ENCODE assay signal across 19 cellular contexts in the genomic region with DNA sequence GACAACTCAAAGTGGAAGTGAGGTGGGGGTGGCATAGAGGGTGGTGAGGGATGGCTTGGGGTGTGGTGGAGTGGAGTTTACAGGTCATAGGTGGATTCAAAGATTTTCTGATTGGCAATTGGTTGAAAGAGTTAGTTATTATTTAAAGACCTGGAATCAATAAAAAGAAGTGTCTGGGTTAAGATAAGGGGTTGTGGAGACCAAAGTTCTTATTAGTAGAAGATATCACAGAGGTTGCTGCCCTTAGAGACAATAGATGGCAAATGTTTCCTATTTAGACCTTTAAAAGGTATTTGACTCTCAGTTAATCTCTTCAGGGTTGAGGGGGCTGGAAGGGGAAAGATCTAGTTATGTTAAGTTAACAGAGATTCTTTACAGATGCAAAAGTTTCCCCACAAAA.
"Had no signal": no experiment of that assay in that cellular context is flagged by ENCODE, and none has a peak within 500 bp of the region (broad histone marks: within the 10 kb centered on the region; RNA-seq: fewer than 3 reads in every experiment).

No MANE protein-coding gene starts in this region.

- H3K27ac Mint-ChIP-seq: naive thymus-derived CD8-positive, alpha-beta T cell had no signal

- H3K36me3 ChIP-seq: colonic mucosa, pancreas, sigmoid colon, uterus had no signal

- H3K27me3 Mint-ChIP-seq: naive thymus-derived CD8-positive, alpha-beta T cell had no signal

- H3K27ac ChIP-seq: colonic mucosa, psoas muscle, skin epidermis, uterus had no signal

- DNase-seq: colonic mucosa; dermis blood vessel endothelial cell; foreskin melanocyte; head of caudate nucleus; left colon; mammary epithelial cell; mucosa of descending colon; naive thymus-derived CD8-positive, alpha-beta T cell; pancreas; psoas muscle; retina; sigmoid colon; stimulated activated CD4-positive, alpha-beta T cell treated with anti-CD3 and anti-CD28 coated beads, Interleukin-12 subunit alpha, Interleukin-12 subunit beta, amount 100 ng/mL, for 4 hours; stimulated activated naive CD4-positive, alpha-beta T cell treated with Interleukin-2 at 50 U/mL for 16 hours; trophoblast cell; uterus had no signal

- ATAC-seq: left colon; mucosa of descending colon; naive thymus-derived CD8-positive, alpha-beta T cell; pancreas; psoas muscle had no signal

- H3K9me3 ChIP-seq: colonic mucosa, mucosa of descending colon, pancreas, sigmoid colon, uterus had no signal

- H3K4me3 ChIP-seq: colonic mucosa, hepatocyte, mucosa of descending colon, pancreas, psoas muscle, sigmoid colon, skin epidermis, uterus had no signal

- H3K4me1 ChIP-seq: uterus had no signal

- H3K27me3 ChIP-seq: colonic mucosa, hepatocyte, pancreas, sigmoid colon, uterus had no signal

- H3K4me3 Mint-ChIP-seq: naive thymus-derived CD8-positive, alpha-beta T cell; neural crest cell had no signal
